9 cellular contexts compared by ENCODE assay signal in the genomic region with DNA sequence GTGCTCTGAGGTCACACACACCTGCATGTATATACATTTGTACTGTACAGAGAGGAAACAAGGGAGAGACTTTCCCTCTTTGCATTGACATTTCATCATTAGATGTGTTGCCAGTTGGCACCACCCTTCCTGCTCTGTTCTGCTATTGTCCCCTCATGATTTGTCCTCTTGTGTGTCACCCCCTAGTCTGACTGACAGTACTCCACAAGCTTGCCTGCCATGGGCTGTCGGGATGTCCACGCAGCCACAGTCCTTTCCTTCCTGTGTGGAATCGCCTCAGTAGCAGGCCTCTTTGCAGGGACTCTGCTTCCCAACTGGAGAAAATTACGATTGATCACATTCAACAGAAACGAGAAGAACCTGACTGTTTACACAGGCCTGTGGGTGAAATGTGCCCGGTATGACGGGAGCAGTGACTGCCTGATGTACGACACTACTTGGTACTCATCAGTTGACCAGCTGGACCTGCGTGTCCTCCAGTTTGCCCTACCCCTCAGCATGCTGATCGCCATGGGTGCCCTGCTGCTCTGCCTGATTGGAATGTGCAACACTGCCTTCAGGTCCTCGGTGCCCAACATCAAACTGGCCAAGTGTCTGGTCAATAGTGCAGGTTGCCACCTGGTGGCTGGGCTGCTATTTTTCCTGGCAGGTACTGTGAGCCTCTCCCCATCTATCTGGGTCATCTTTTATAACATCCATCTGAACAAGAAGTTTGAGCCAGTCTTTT. TPM values are rescaled to one million over a fixed set of nuclear protein-coding genes. Genes with fewer than 3 reads are reported as not detected.
DNase-seq lines count a peak whose midpoint lies in the region; ATAC-seq and TF ChIP-seq lines count a peak whose summit lies in the region.
"Had no signal": no experiment of that assay in that cellular context is flagged by ENCODE, and none has a peak within 500 bp of the region (broad histone marks: within the 10 kb centered on the region; RNA-seq: fewer than 3 reads in every experiment).

No MANE protein-coding gene starts in this region.

- peak; percentile 64 for TF ChIP-seq CTCF in RWPE2 (IDR thresholded peaks at IDR 0.05; ENCODE audit: poor library complexity, severe bottlenecking)
- peak in 4 of 12 donors; percentile 6 to 25 (median 20) for TF ChIP-seq CTCF in heart left ventricle (IDR thresholded peaks at IDR 0.05)

- POLR2A ChIA-PET in naive thymus-derived CD4-positive, alpha-beta T cell (lab: Charles Lee) = no interaction called here

- peaks cover 0 to 11% (median 2%) of the 10 kb centered on the region in 5 donors for H3K36me3 Mint-ChIP-seq in naive thymus-derived CD4-positive, alpha-beta T cell

- H3K9me3 Mint-ChIP-seq in naive thymus-derived CD4-positive, alpha-beta T cell = no peaks in the 10 kb centered on the region

- peak overlapping the region in 1 of 9 donors; percentile 24 for H3K27ac Mint-ChIP-seq in naive thymus-derived CD4-positive, alpha-beta T cell

- intact Hi-C loops in heart left ventricle (cut with DNase I) = no loop called here
- intact Hi-C loops in naive thymus-derived CD4-positive, alpha-beta T cell (cut with micrococcal nuclease) = loop anchor here in 1 of 2 donors (5.0 kb wide), 1 partner anchor 260 kb away; a partner anchor contains a TSS

- ATAC-seq in GM21447 (IDR thresholded peaks at IDR 0.05; ENCODE audit: unreplicated experiment) (peak; percentile 64), RWPE2 (ENCODE audit: low read depth) (peak; percentile 66; the same call in 2 of the 3 replicates), heart left ventricle (peak in 3 of 4 donors; percentile 16 to 58 (median 54))
- no peak for ATAC-seq in naive thymus-derived CD4-positive, alpha-beta T cell

- TF ChIP-seq POLR2A in heart left ventricle (IDR thresholded peaks at IDR 0.05) = no peak

- H3K4me3 ChIP-seq in RWPE2 (ENCODE audit: severe bottlenecking) = no peak overlapping the region
- H3K4me3 ChIP-seq in heart left ventricle = no peak overlapping the region
- no peak overlapping the region for H3K4me3 ChIP-seq in naive thymus-derived CD4-positive, alpha-beta T cell (ENCODE audit: low read length)

- H3K4me1 ChIP-seq in RWPE2 (ENCODE audit: insufficient read depth, poor library complexity, severe bottlenecking) = peaks cover 11% of the 10 kb centered on the region
- peaks cover 0 to 53% (median 11%) of the 10 kb centered on the region in 12 donors for H3K4me1 ChIP-seq in heart left ventricle
- no peaks in the 10 kb centered on the region for H3K4me1 ChIP-seq in naive thymus-derived CD4-positive, alpha-beta T cell (ENCODE audit: control insufficient read depth in 2 of 2, insufficient read depth in 2 of 2, low read length in 2 of 2)

- H3K4me1 Mint-ChIP-seq in naive thymus-derived CD4-positive, alpha-beta T cell = peaks cover 0 to 1% (median 0%) of the 10 kb centered on the region in 7 donors

- DNase-seq in DMS153 (lab: John Stamatoyannopoulos, UW) (peak; percentile 26), RWPE2 (ENCODE audit: low spot score) (no peak), heart left ventricle (peak in 1 of 5 donors; percentile 29), NCI-H1092 (lab: John Stamatoyannopoulos, UW) (no peak), SKM-1 treated with dmso at 0.1 percent for 144 hours (lab: John Stamatoyannopoulos, UW; ENCODE audit: unreplicated experiment) (no peak), SHP77 treated with DMSO at 0.1 percent for 48 hours (lab: John Stamatoyannopoulos, UW) (no peak)
- no peak for DNase-seq in naive thymus-derived CD4-positive, alpha-beta T cell

- H3K4me3 Mint-ChIP-seq in naive thymus-derived CD4-positive, alpha-beta T cell = no peak overlapping the region

- CTCF ChIA-PET in naive thymus-derived CD4-positive, alpha-beta T cell (lab: Charles Lee) = no interaction called here

- no peaks in the 10 kb centered on the region for H3K27me3 Mint-ChIP-seq in naive thymus-derived CD4-positive, alpha-beta T cell

- H3K27me3 ChIP-seq in RWPE2 (ENCODE audit: insufficient read depth, poor library complexity, severe bottlenecking) (no peaks in the 10 kb centered on the region), heart left ventricle (no peaks in the 10 kb centered on the region)
- no peaks in the 10 kb centered on the region for H3K27me3 ChIP-seq in naive thymus-derived CD4-positive, alpha-beta T cell (ENCODE audit: control insufficient read depth in 2 of 2, insufficient read depth in 2 of 2, low read length in 2 of 2)

- H3K9me3 ChIP-seq in RWPE2 (ENCODE audit: severe bottlenecking) = no peaks in the 10 kb centered on the region
- no peaks in the 10 kb centered on the region for H3K9me3 ChIP-seq in heart left ventricle
- no peaks in the 10 kb centered on the region for H3K9me3 ChIP-seq in naive thymus-derived CD4-positive, alpha-beta T cell (ENCODE audit: control insufficient read depth in 2 of 3, low read length in 3 of 3)

- 79 to 90% (median 87%) methylated on average over 11 of the region's 11 CpGs for WGBS in heart left ventricle, 4 donors

- H3K27ac ChIP-seq in RWPE2 (ENCODE audit: poor library complexity, severe bottlenecking) (no peak overlapping the region), heart left ventricle (peak overlapping the region in 1 of 12 donors; percentile 54)
- H3K27ac ChIP-seq in naive thymus-derived CD4-positive, alpha-beta T cell (ENCODE audit: low read depth, low read length) = no peak overlapping the region

- H3K36me3 ChIP-seq in RWPE2 (ENCODE audit: low read depth) (peaks cover 73% of the 10 kb centered on the region), heart left ventricle (peaks cover 0 to 69% (median 28%) of the 10 kb centered on the region in 9 donors)
- H3K36me3 ChIP-seq in naive thymus-derived CD4-positive, alpha-beta T cell (ENCODE audit: control insufficient read depth in 2 of 3, insufficient read depth in 3 of 3, low read length in 3 of 3) = no peaks in the 10 kb centered on the region

RNA-seq across cellular contexts. Expression of a gene that starts 9.4 kb away (rescaled TPM):
- 10 to 100 TPM; 20.7 to 45.2 (median 32.2) TPM for total RNA-seq in heart left ventricle
- polyA plus RNA-seq in heart left ventricle = 10 to 100 TPM; 22.3 to 23.6 TPM
- total RNA-seq in naive thymus-derived CD4-positive, alpha-beta T cell = 1 to 10 TPM in 4 of 5 experiments, under 1 TPM in 1; 0.76 to 3.9 (median 2.0) TPM
- under 1 TPM; 0.41 to 0.56 TPM for polyA plus RNA-seq in naive thymus-derived CD4-positive, alpha-beta T cell

RNA-seq across cellular contexts. Expression of a gene that starts 56.8 kb away (rescaled TPM):
- not detected for total RNA-seq in heart left ventricle
- not detected for polyA plus RNA-seq in heart left ventricle
- total RNA-seq in naive thymus-derived CD4-positive, alpha-beta T cell = not detected
- polyA plus RNA-seq in naive thymus-derived CD4-positive, alpha-beta T cell = not detected
- total RNA-seq: astrocyte had no signal

Comparison
In these comparisons a context has a peak if more than half of its experiments do, and no peak if none do; other contexts are left out.
1. RNA of a gene that starts 9.4 kb away (total RNA-seq): 20.7 to 45.2 TPM in heart left ventricle; 0.76 to 3.9 TPM in naive thymus-derived CD4-positive, alpha-beta T cell; every median in the first group is over 4 times any median in the second.